8 cellular contexts compared by ENCODE assay signal in genomic region chr6:13573669-13574110, GRCh38. TPM values are rescaled to one million over a fixed set of nuclear protein-coding genes. Genes with fewer than 3 reads are reported as not detected.
DNase-seq lines count a peak whose midpoint lies in the region; ATAC-seq and TF ChIP-seq lines count a peak whose summit lies in the region.

No MANE protein-coding gene starts in this region.

- peak overlapping the region; percentile 23 to 77 for H3K18ac ChIP-seq in mesenchymal stem cell (ENCODE audit: low read depth in 1 of 2, low read length in 2 of 2)

- peak overlapping the region; percentile 84 for H3K4me3 ChIP-seq in GM23338
- peak overlapping the region; percentile 53 to 93 for H3K4me3 ChIP-seq in mesenchymal stem cell (ENCODE audit: insufficient read depth in 1 of 2, low read depth in 1 of 2, low read length in 2 of 2)

- 13% methylated on average over 12 of the region's 14 CpGs for whole genome bisulfite sequencing in mesenchymal stem cell

- peak overlapping the region in 1 of 2 experiments; percentile 49 for H3K23ac ChIP-seq in mesenchymal stem cell (ENCODE audit: low read length in 2 of 2)

- no peak overlapping the region for H2BK15ac ChIP-seq in mesenchymal stem cell (ENCODE audit: low read depth, poor library complexity, severe bottlenecking)

- H2AFZ ChIP-seq in GM23338 (peak overlapping the region; percentile 96), mesenchymal stem cell (ENCODE audit: low read depth, low read length) (peak overlapping the region; percentile 76)

- peaks cover 13% of the 10 kb centered on the region for H3K4me1 ChIP-seq in GM23338 (ENCODE audit: insufficient read depth)
- peaks cover 5% of the 10 kb centered on the region for H3K4me1 ChIP-seq in mesenchymal stem cell (ENCODE audit: control insufficient read depth, insufficient read depth, low read depth, low read length)

- no peak overlapping the region for H2BK12ac ChIP-seq in mesenchymal stem cell (ENCODE audit: low read length in 2 of 2)

- ATAC-seq in GM23338 (peak; percentile 4; the same call in 2 of the 3 replicates), T-helper 17 cell (no peak), GM18498 (IDR thresholded peaks at IDR 0.05; ENCODE audit: unreplicated experiment) (no peak)
- ATAC-seq in effector memory CD8-positive, alpha-beta T cell (replicated peaks), result no peak

- peak overlapping the region; percentile 92 for H3K9ac ChIP-seq in mesenchymal stem cell (ENCODE audit: low read length)

- H3K27ac ChIP-seq in GM23338 (ENCODE audit: low read depth) (peak overlapping the region; percentile 99), mesenchymal stem cell (ENCODE audit: low read length, poor library complexity, severe bottlenecking) (peak overlapping the region; percentile 5), substantia nigra (ENCODE audit: low read depth, low read length, poor library complexity, severe bottlenecking) (peak overlapping the region; percentile 97)

- peaks cover 13% of the 10 kb centered on the region for H3K79me1 ChIP-seq in mesenchymal stem cell (replicated peaks; ENCODE audit: low read length, poor library complexity, severe bottlenecking)

- TF ChIP-seq CTCF in GM23338 (conservative IDR thresholded peaks at IDR 0.05; ENCODE audit: low read depth in 2 of 2), result no peak

- H3K27me3 ChIP-seq in GM23338 (ENCODE audit: insufficient read depth) (no peaks in the 10 kb centered on the region), mesenchymal stem cell (ENCODE audit: control insufficient read depth in 1 of 2, insufficient read depth in 1 of 2, low read length in 2 of 2) (peaks cover 0 to 11% of the 10 kb centered on the region in 2 experiments)

- H4K91ac ChIP-seq in mesenchymal stem cell (ENCODE audit: low read length), result no peak overlapping the region

- H3K27me3 Mint-ChIP-seq in GM23338 (ENCODE audit: insufficient read depth, low read depth, poor library complexity), result peaks cover 12% of the 10 kb centered on the region
- no peaks in the 10 kb centered on the region for H3K27me3 Mint-ChIP-seq in T-helper 17 cell
- H3K27me3 Mint-ChIP-seq in effector memory CD8-positive, alpha-beta T cell, result peaks cover 0 to 6% of the 10 kb centered on the region in 2 donors

- DNase-seq in AG20443 (ENCODE audit: low spot score) (peak; percentile 65), GM23338 (ENCODE audit: low spot score) (peak; percentile 65), T-helper 17 cell (no peak), mesenchymal stem cell (peak; percentile 56), substantia nigra (lab: John Stamatoyannopoulos, UW) (peak in 20 of 49 donors; percentile 17 to 59 (median 44)), NCI-H774 (lab: John Stamatoyannopoulos, UW) (no peak)
- DNase-seq in effector memory CD8-positive, alpha-beta T cell, result peak in 1 of 3 experiments; percentile 5

- peaks cover 29% of the 10 kb centered on the region for H3K4me1 Mint-ChIP-seq in GM23338
- peaks cover 12% of the 10 kb centered on the region for H3K4me1 Mint-ChIP-seq in T-helper 17 cell
- peaks cover 13 to 16% of the 10 kb centered on the region in 2 donors for H3K4me1 Mint-ChIP-seq in effector memory CD8-positive, alpha-beta T cell (ENCODE audit: low read depth in 2 of 2)

- H3K9me3 ChIP-seq in T-helper 17 cell (ENCODE audit: control insufficient read depth, low read length, poor library complexity, severe bottlenecking) (no peaks in the 10 kb centered on the region), mesenchymal stem cell (ENCODE audit: control insufficient read depth, low read length) (no peaks in the 10 kb centered on the region)

- H3K4me2 ChIP-seq in GM23338 (peak overlapping the region; percentile 83), mesenchymal stem cell (ENCODE audit: low read length, poor library complexity, severe bottlenecking) (peak overlapping the region; percentile 95)

- peak overlapping the region in 1 of 2 experiments; percentile 63 for H3K4ac ChIP-seq in mesenchymal stem cell (ENCODE audit: low read depth in 1 of 2, low read length in 2 of 2)

- H3F3A ChIP-seq in GM23338 (replicated peaks; ENCODE audit: low read depth), result peaks cover 10% of the 10 kb centered on the region

- H3K4me3 Mint-ChIP-seq in GM23338, result peak overlapping the region; percentile 83
- H3K4me3 Mint-ChIP-seq in T-helper 17 cell, result peak overlapping the region; percentile 77
- H3K4me3 Mint-ChIP-seq in effector memory CD8-positive, alpha-beta T cell, result peak overlapping the region; percentile 84 to 92

- H2AK5ac ChIP-seq in mesenchymal stem cell (ENCODE audit: low read length, severe bottlenecking), result peak overlapping the region; percentile 31

- H2BK5ac ChIP-seq in mesenchymal stem cell (ENCODE audit: low read depth, low read length, poor library complexity, severe bottlenecking), result no peak overlapping the region

- H2BK120ac ChIP-seq in mesenchymal stem cell (ENCODE audit: low read depth, low read length), result peak overlapping the region; percentile 43

- H3K79me2 ChIP-seq in GM23338 (replicated peaks; ENCODE audit: insufficient read depth), result peaks cover 25% of the 10 kb centered on the region

- peak overlapping the region in 1 of 2 experiments; percentile 26 for H3K14ac ChIP-seq in mesenchymal stem cell (ENCODE audit: low read length in 2 of 2)

- H3K27ac Mint-ChIP-seq in GM23338 (peak overlapping the region; percentile 96), T-helper 17 cell (peak overlapping the region; percentile 95)
- peak overlapping the region; percentile 88 to 96 for H3K27ac Mint-ChIP-seq in effector memory CD8-positive, alpha-beta T cell

- H3K36me3 ChIP-seq in GM23338 (ENCODE audit: insufficient read depth), result no peaks in the 10 kb centered on the region
- peaks cover 0 to 7% of the 10 kb centered on the region in 2 experiments for H3K36me3 ChIP-seq in mesenchymal stem cell (ENCODE audit: control insufficient read depth in 1 of 2, insufficient read depth in 2 of 2, low read depth in 1 of 2, low read length in 2 of 2)

- H4K8ac ChIP-seq in mesenchymal stem cell (ENCODE audit: low read length), result peak overlapping the region; percentile 72

- H4K20me1 ChIP-seq in GM23338 (replicated peaks; ENCODE audit: insufficient read depth), result no peaks in the 10 kb centered on the region

- no peaks in the 10 kb centered on the region for H3K9me2 ChIP-seq in GM23338 (ENCODE audit: insufficient read depth)

- H3K9me3 Mint-ChIP-seq in GM23338, result no peaks in the 10 kb centered on the region; the same call in 2 of the 3 replicates
- no peaks in the 10 kb centered on the region for H3K9me3 Mint-ChIP-seq in effector memory CD8-positive, alpha-beta T cell

- H3K36me3 Mint-ChIP-seq in GM23338 (ENCODE audit: low read depth), result no peaks in the 10 kb centered on the region; the same call in 2 of the 3 replicates
- no peaks in the 10 kb centered on the region for H3K36me3 Mint-ChIP-seq in T-helper 17 cell (ENCODE audit: low read depth)
- peaks cover 25% of the 10 kb centered on the region for H3K36me3 Mint-ChIP-seq in effector memory CD8-positive, alpha-beta T cell (ENCODE audit: insufficient read depth)

TF ChIP-seq in GM23338, 12 proteins besides CTCF, POLR2A, EP300 and RAD21 (continues in another document):
- no peak for TF ChIP-seq NANOG (IDR thresholded peaks at IDR 0.05; ENCODE audit: borderline replicate concordance)
- TF ChIP-seq EZH2 (IDR thresholded peaks at IDR 0.05; ENCODE audit: low read depth, unreplicated experiment), result no peak
- TF ChIP-seq ZNF114 (CRISPR knock-in tag; IDR thresholded peaks at IDR 0.05), result no peak
- no peak for TF ChIP-seq ZNF331 (CRISPR knock-in tag; IDR thresholded peaks at IDR 0.05; ENCODE audit: low read depth)
- no peak for TF ChIP-seq STAT1 (IDR thresholded peaks at IDR 0.05; ENCODE audit: unreplicated experiment)
- no peak for TF ChIP-seq JUNB (IDR thresholded peaks at IDR 0.05; ENCODE audit: unreplicated experiment)

RNA-seq across cellular contexts. Expression of gene SIRT5, which starts 0.7 kb away (rescaled TPM):
- 11.8 and 13.1 TPM in 2 replicates for total RNA-seq in GM23338 (2014; rRNA removed; shearing (Covaris generic))
- 7.4 and 9.8 TPM in 2 replicates for polyA plus RNA-seq in GM23338 (2016; fragmentation: Nextera tagmentation; extraction: Ambion mirVana)
- total RNA-seq in T-helper 17 cell, result 10 to 100 TPM; 11.7 to 11.9 TPM
- 6.4 TPM for polyA plus RNA-seq in mesenchymal stem cell (2013, experiment 1 of 2)
- polyA plus RNA-seq in mesenchymal stem cell (2013, experiment 2 of 2), result 5.4 TPM

RNA-seq across cellular contexts. Expression of gene NOL7, which starts 41.4 kb away (rescaled TPM):
- 97.2 and 110 TPM in 2 replicates for total RNA-seq in GM23338 (2014; rRNA removed; shearing (Covaris generic))
- 251 and 253 TPM in 2 replicates for polyA plus RNA-seq in GM23338 (2016; fragmentation: Nextera tagmentation; extraction: Ambion mirVana)
- total RNA-seq in T-helper 17 cell, result 10 to 100 TPM; 44.3 to 47.0 TPM
- 110 TPM for polyA plus RNA-seq in mesenchymal stem cell (2013, experiment 1 of 2)
- polyA plus RNA-seq in mesenchymal stem cell (2013, experiment 2 of 2), result 108 TPM

Comparison
In these comparisons a context has a peak if more than half of its experiments do, and no peak if none do; other contexts are left out.
1. DNase-seq: peak in AG20443 (single experiment), GM23338 (single experiment) and mesenchymal stem cell (single experiment); none in T-helper 17 cell (0 of 3) and NCI-H774 (single experiment).
2. H3K27ac ChIP-seq: peak in every context shown above with its lines; median percentile 99 in GM23338; 97 in substantia nigra; 5 in mesenchymal stem cell.
3. Peak in every context shown above with its lines, with median percentiles within 50 percentile points of each other: H3K27ac Mint-ChIP-seq and H3K4me3 Mint-ChIP-seq.